ENCODE assay signal across 1 cellular context in the genomic region with DNA sequence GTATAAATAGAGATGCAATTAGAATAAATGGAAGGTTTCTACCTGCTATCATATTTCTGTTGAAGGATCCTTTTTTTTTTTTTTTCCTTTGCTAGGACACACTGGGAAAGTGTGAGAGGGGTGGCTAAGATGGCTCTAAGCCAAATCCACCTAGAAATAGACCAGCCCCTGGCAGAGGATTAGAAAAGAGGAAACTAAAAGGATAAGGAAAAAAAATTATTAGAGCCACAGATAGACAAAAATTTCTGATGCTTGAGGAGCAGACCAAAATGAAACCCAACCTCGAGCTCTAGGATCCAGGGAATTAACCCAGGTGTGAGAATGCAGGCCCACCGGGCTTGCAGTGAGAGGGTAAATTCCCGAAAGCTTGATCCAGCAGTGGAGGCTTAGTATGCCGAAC.
TF ChIP-seq lines count a peak whose summit lies in the region.

No MANE protein-coding gene starts in this region.

TF ChIP-seq in GM23338, 12 proteins besides CTCF, POLR2A, EP300 and RAD21 (continued from another document):
- TF ChIP-seq, protein P1, sequence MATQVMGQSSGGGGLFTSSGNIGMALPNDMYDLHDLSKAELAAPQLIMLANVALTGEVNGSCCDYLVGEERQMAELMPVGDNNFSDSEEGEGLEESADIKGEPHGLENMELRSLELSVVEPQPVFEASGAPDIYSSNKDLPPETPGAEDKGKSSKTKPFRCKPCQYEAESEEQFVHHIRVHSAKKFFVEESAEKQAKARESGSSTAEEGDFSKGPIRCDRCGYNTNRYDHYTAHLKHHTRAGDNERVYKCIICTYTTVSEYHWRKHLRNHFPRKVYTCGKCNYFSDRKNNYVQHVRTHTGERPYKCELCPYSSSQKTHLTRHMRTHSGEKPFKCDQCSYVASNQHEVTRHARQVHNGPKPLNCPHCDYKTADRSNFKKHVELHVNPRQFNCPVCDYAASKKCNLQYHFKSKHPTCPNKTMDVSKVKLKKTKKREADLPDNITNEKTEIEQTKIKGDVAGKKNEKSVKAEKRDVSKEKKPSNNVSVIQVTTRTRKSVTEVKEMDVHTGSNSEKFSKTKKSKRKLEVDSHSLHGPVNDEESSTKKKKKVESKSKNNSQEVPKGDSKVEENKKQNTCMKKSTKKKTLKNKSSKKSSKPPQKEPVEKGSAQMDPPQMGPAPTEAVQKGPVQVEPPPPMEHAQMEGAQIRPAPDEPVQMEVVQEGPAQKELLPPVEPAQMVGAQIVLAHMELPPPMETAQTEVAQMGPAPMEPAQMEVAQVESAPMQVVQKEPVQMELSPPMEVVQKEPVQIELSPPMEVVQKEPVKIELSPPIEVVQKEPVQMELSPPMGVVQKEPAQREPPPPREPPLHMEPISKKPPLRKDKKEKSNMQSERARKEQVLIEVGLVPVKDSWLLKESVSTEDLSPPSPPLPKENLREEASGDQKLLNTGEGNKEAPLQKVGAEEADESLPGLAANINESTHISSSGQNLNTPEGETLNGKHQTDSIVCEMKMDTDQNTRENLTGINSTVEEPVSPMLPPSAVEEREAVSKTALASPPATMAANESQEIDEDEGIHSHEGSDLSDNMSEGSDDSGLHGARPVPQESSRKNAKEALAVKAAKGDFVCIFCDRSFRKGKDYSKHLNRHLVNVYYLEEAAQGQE (IDR thresholded peaks at IDR 0.05; ENCODE audit: unreplicated experiment) = no peak
- TF ChIP-seq ZNF114 (CRISPR knock-in tag; IDR thresholded peaks at IDR 0.05) = no peak
- TF ChIP-seq, protein P2, sequence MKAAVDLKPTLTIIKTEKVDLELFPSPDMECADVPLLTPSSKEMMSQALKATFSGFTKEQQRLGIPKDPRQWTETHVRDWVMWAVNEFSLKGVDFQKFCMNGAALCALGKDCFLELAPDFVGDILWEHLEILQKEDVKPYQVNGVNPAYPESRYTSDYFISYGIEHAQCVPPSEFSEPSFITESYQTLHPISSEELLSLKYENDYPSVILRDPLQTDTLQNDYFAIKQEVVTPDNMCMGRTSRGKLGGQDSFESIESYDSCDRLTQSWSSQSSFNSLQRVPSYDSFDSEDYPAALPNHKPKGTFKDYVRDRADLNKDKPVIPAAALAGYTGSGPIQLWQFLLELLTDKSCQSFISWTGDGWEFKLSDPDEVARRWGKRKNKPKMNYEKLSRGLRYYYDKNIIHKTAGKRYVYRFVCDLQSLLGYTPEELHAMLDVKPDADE (IDR thresholded peaks at IDR 0.05) = no peak
